Comparison of ENCODE assay signal across 12 cellular contexts in genomic region chr4:107379054-107379869, GRCh38.
A peak's percentile ranks its signal among the peaks of the same experiment; 100 is the strongest.
DNase-seq lines count a peak whose midpoint lies in the region; ATAC-seq and TF ChIP-seq lines count a peak whose summit lies in the region.
"Had no signal": no experiment of that assay in that cellular context is flagged by ENCODE, and none has a peak within 500 bp of the region (broad histone marks: within the 10 kb centered on the region; RNA-seq: fewer than 3 reads in every experiment).

No MANE protein-coding gene starts in this region.

- H3K36me3 ChIP-seq in RWPE2 (ENCODE audit: low read depth) (no peaks in the 10 kb centered on the region), Peyer's patch (no peaks in the 10 kb centered on the region)
- H3K36me3 ChIP-seq: upper lobe of right lung had no signal

- H3K27ac ChIP-seq in RWPE2 (ENCODE audit: poor library complexity, severe bottlenecking) (no peak overlapping the region), Peyer's patch (no peak overlapping the region)
- H3K27ac ChIP-seq: upper lobe of right lung had no signal

- TF ChIP-seq CTCF in RWPE2 (IDR thresholded peaks at IDR 0.05; ENCODE audit: poor library complexity, severe bottlenecking) (no peak), fibroblast of mammary gland (conservative IDR thresholded peaks at IDR 0.05; ENCODE audit: control insufficient read depth, insufficient read depth, low read depth, low read length) (peak; percentile 23), Peyer's patch (IDR thresholded peaks at IDR 0.05) (no peak)

- ATAC-seq in RWPE2 (ENCODE audit: low read depth) (peak; percentile 57), HG02610 (IDR thresholded peaks at IDR 0.05; ENCODE audit: unreplicated experiment) (no peak)

- no peak overlapping the region for H3K4me3 ChIP-seq in RWPE2 (ENCODE audit: severe bottlenecking)
- no peak overlapping the region for H3K4me3 ChIP-seq in fibroblast of mammary gland (ENCODE audit: control insufficient read depth, low read depth, low read length)
- H3K4me3 ChIP-seq in Peyer's patch, result no peak overlapping the region
- H3K4me3 ChIP-seq: upper lobe of right lung had no signal

- H3K4me1 ChIP-seq in RWPE2 (ENCODE audit: insufficient read depth, poor library complexity, severe bottlenecking) (no peaks in the 10 kb centered on the region), Peyer's patch (no peaks in the 10 kb centered on the region)
- H3K4me1 ChIP-seq: upper lobe of right lung had no signal

- peak; percentile 3 for DNase-seq in DMS53 (lab: John Stamatoyannopoulos, UW)
- DNase-seq in DMS53 treated with DMSO at 0.1 percent for 48 hours (lab: John Stamatoyannopoulos, UW; ENCODE audit: unreplicated experiment), result no peak
- no peak for DNase-seq in RWPE2 (ENCODE audit: low spot score)
- peak; percentile 54 for DNase-seq in fibroblast of mammary gland (ENCODE audit: low read depth)
- peak; percentile 57 for DNase-seq in renal cortical epithelial cell (ENCODE audit: low read depth)
- DNase-seq in NCI-H2171 treated with DMSO at 0.1 percent for 48 hours (lab: John Stamatoyannopoulos, UW), result no peak
- no peak for DNase-seq in Peyer's patch
- DNase-seq: 8988T, amniotic stem cell, NCI-H774, upper lobe of right lung had no signal

- no peak for TF ChIP-seq POLR2A in Peyer's patch (IDR thresholded peaks at IDR 0.05)

- H3K27me3 ChIP-seq in RWPE2 (ENCODE audit: insufficient read depth, poor library complexity, severe bottlenecking), result no peaks in the 10 kb centered on the region
- no peaks in the 10 kb centered on the region for H3K27me3 ChIP-seq in Peyer's patch
- H3K27me3 ChIP-seq: upper lobe of right lung had no signal

- H3K9me3 ChIP-seq in RWPE2 (ENCODE audit: severe bottlenecking) (no peaks in the 10 kb centered on the region), Peyer's patch (no peaks in the 10 kb centered on the region)
- H3K9me3 ChIP-seq: upper lobe of right lung had no signal

Comparison
In these comparisons a context has a peak if more than half of its experiments do, and no peak if none do; other contexts are left out.
1. DNase-seq: peak in DMS53 (single experiment), fibroblast of mammary gland (single experiment) and renal cortical epithelial cell (single experiment); none in DMS53 treated with DMSO at 0.1 percent for 48 hours (single experiment), RWPE2 (single experiment), NCI-H2171 treated with DMSO at 0.1 percent for 48 hours (single experiment) and Peyer's patch (0 of 3).